32 cellular contexts compared by ENCODE assay signal in genomic region chr14:49589387-49589786, GRCh38.
"Had no signal": no experiment of that assay in that cellular context is flagged by ENCODE, and none has a peak within 500 bp of the region (broad histone marks: within the 10 kb centered on the region; RNA-seq: fewer than 3 reads in every experiment).

No MANE protein-coding gene starts in this region.

- H3K27ac Mint-ChIP-seq: dendritic cell treated with granulocyte-macrophage colony-stimulating factor and Interleukin-4, amounts not matched to agents 40 ng/mL and 50 ng/mL, for 4 days; endodermal cell; immature natural killer cell; naive thymus-derived CD8-positive, alpha-beta T cell; nephron progenitor cell; stimulated activated effector memory CD8-positive, alpha-beta T cell treated with anti-CD3 and anti-CD28 coated beads, Interleukin-12 subunit alpha, Interleukin-12 subunit beta, amount 100 ng/mL, for 72 hours; type B pancreatic cell had no signal

- DNase-seq: colonic mucosa; effector CD8-positive, alpha-beta T cell; endodermal cell; foreskin keratinocyte; heart left ventricle; immature natural killer cell; islet precursor cell; kidney glomerular epithelial cell; left colon; left ventricle myocardium inferior; lower lobe of right lung; naive thymus-derived CD8-positive, alpha-beta T cell; nephron progenitor cell; occipital lobe; ovary; posterior cingulate gyrus; psoas muscle; right cardiac atrium; sigmoid colon; stimulated activated CD4-positive, alpha-beta T cell treated with anti-CD3 and anti-CD28 coated beads, Interleukin-2, amount 100 ng/mL, for 24 hours; stimulated activated CD4-positive, alpha-beta T cell treated with anti-CD3 and anti-CD28 coated beads, Interleukin-4, amount 100 ng/mL, for 24 hours; stimulated activated naive CD8-positive, alpha-beta T cell treated with anti-CD3 and anti-CD28 coated beads, Interleukin-15, Interleukin-2, amounts not matched to agents 100 U/mL and 50 U/mL, for 24 hours; substantia nigra; testis; tibial artery had no signal

- H3K36me3 ChIP-seq: colonic mucosa, ovary had no signal

- H3K4me2 ChIP-seq: hepatocyte had no signal

- ATAC-seq: foreskin keratinocyte; gastroesophageal sphincter; heart left ventricle; left colon; lower lobe of right lung; naive thymus-derived CD8-positive, alpha-beta T cell; psoas muscle; right cardiac atrium; stimulated activated effector memory CD8-positive, alpha-beta T cell treated with anti-CD3 and anti-CD28 coated beads, Interleukin-12 subunit alpha, Interleukin-12 subunit beta, amount 100 ng/mL, for 72 hours; stimulated activated naive CD8-positive, alpha-beta T cell treated with anti-CD3 and anti-CD28 coated beads, Interleukin-15, Interleukin-2, amounts not matched to agents 100 U/mL and 50 U/mL, for 24 hours had no signal

- FAIRE-seq: endothelial cell of umbilical vein had no signal

- H3K27ac ChIP-seq: colonic mucosa, esophagus muscularis mucosa, foreskin keratinocyte, gastroesophageal sphincter, heart left ventricle, hepatocyte, left ventricle myocardium inferior, lower lobe of right lung, ovary, psoas muscle, sigmoid colon, testis, tibial artery had no signal

- H3K9me3 ChIP-seq: colonic mucosa, esophagus muscularis mucosa, gastroesophageal sphincter, heart left ventricle, left ventricle myocardium inferior, lower lobe of right lung, ovary, psoas muscle, sigmoid colon, testis, tibial artery had no signal

- H3K9me3 Mint-ChIP-seq: dendritic cell treated with granulocyte-macrophage colony-stimulating factor and Interleukin-4, amounts not matched to agents 40 ng/mL and 50 ng/mL, for 4 days; endodermal cell; nephron progenitor cell; stimulated activated effector memory CD8-positive, alpha-beta T cell treated with anti-CD3 and anti-CD28 coated beads, Interleukin-12 subunit alpha, Interleukin-12 subunit beta, amount 100 ng/mL, for 72 hours; type B pancreatic cell had no signal

- H3K27me3 Mint-ChIP-seq: dendritic cell treated with granulocyte-macrophage colony-stimulating factor and Interleukin-4, amounts not matched to agents 40 ng/mL and 50 ng/mL, for 4 days had no signal

- H3K4me3 ChIP-seq: colonic mucosa, esophagus muscularis mucosa, gastroesophageal sphincter, heart left ventricle, hepatocyte, left ventricle myocardium inferior, lower lobe of right lung, ovary, psoas muscle, sigmoid colon, testis, tibial artery had no signal

- H2AFZ ChIP-seq: hepatocyte had no signal

- H3K4me1 ChIP-seq: colonic mucosa had no signal

- H3K27me3 ChIP-seq: colonic mucosa, esophagus muscularis mucosa, foreskin keratinocyte, gastroesophageal sphincter, heart left ventricle, hepatocyte, ovary, sigmoid colon, testis, tibial artery had no signal

- H3K4me3 Mint-ChIP-seq: dendritic cell treated with granulocyte-macrophage colony-stimulating factor and Interleukin-4, amounts not matched to agents 40 ng/mL and 50 ng/mL, for 4 days; endodermal cell; immature natural killer cell; naive thymus-derived CD8-positive, alpha-beta T cell; nephron progenitor cell; stimulated activated effector memory CD8-positive, alpha-beta T cell treated with anti-CD3 and anti-CD28 coated beads, Interleukin-12 subunit alpha, Interleukin-12 subunit beta, amount 100 ng/mL, for 72 hours; type B pancreatic cell had no signal
